ENCODE assay signal across 10 cellular contexts in genomic region chr7:29565982-29566746, GRCh38. TPM values are rescaled to one million over a fixed set of nuclear protein-coding genes. Genes with fewer than 3 reads are reported as not detected.
DNase-seq lines count a peak whose midpoint lies in the region; ATAC-seq and TF ChIP-seq lines count a peak whose summit lies in the region.
"Had no signal": no experiment of that assay in that cellular context is flagged by ENCODE, and none has a peak within 500 bp of the region (broad histone marks: within the 10 kb centered on the region; RNA-seq: fewer than 3 reads in every experiment).

No MANE protein-coding gene starts in this region.

- H3K36me3 ChIP-seq in esophagus (ENCODE audit: control insufficient read depth in 2 of 2, insufficient read depth in 2 of 2, low read length in 1 of 2) (no peaks in the 10 kb centered on the region), vagina (no peaks in the 10 kb centered on the region)

- H3K27me3 Mint-ChIP-seq in naive B cell (peaks cover 58 to 81% (median 76%) of the 10 kb centered on the region in 3 donors), mesothelial cell of epicardium (ENCODE audit: low read depth) (peaks cover 27% of the 10 kb centered on the region)

- H3K27me3 ChIP-seq in esophagus (ENCODE audit: control insufficient read depth in 1 of 2, insufficient read depth in 2 of 2, low read length in 2 of 2), result peaks cover 0 to 9% of the 10 kb centered on the region in 2 donors
- no peaks in the 10 kb centered on the region for H3K27me3 ChIP-seq in vagina
- H3K27me3 ChIP-seq: body of pancreas had no signal

- POLR2A ChIA-PET in GM10248 (lab: Yijun Ruan, JAX), result no interaction called here

- peak overlapping the region; percentile 33 to 38 for H3K4me3 ChIP-seq in esophagus (ENCODE audit: low read depth in 1 of 2, low read length in 2 of 2)
- peak overlapping the region; percentile 40 to 49 for H3K4me3 ChIP-seq in vagina
- H3K4me3 ChIP-seq: body of pancreas had no signal

- H3K4me1 ChIP-seq in esophagus (ENCODE audit: control insufficient read depth in 2 of 2, insufficient read depth in 2 of 2, low read length in 1 of 2), result peaks cover 11% of the 10 kb centered on the region in 2 donors
- peaks cover 37% of the 10 kb centered on the region for H3K4me1 ChIP-seq in vagina

- no peak for TF ChIP-seq CTCF in vagina (IDR thresholded peaks at IDR 0.05)
- no peak for TF ChIP-seq CTCF in GM10248 (IDR thresholded peaks at IDR 0.05; ENCODE audit: control extremely low read depth, extremely low read depth, low read depth, missing control alignments)
- no peak for TF ChIP-seq CTCF in mesothelial cell of epicardium (IDR thresholded peaks at IDR 0.05; ENCODE audit: unreplicated experiment)

- H3K9me3 ChIP-seq in esophagus (ENCODE audit: control insufficient read depth in 2 of 2, insufficient read depth in 1 of 2, low read depth in 1 of 2, low read length in 1 of 2) (no peaks in the 10 kb centered on the region), vagina (no peaks in the 10 kb centered on the region)
- H3K9me3 ChIP-seq: body of pancreas had no signal

- CTCF ChIA-PET in GM10248 (lab: Yijun Ruan, JAX), result no interaction called here

- H3K4me3 Mint-ChIP-seq in naive B cell (peak overlapping the region in 6 of 8 donors; percentile 56 to 89 (median 70)), mesothelial cell of epicardium (no peak overlapping the region)

- no peak for TF ChIP-seq POLR2A in vagina (IDR thresholded peaks at IDR 0.05)

- peaks cover 0 to 4% (median 3%) of the 10 kb centered on the region in 7 donors for H3K9me3 Mint-ChIP-seq in naive B cell
- no peaks in the 10 kb centered on the region for H3K9me3 Mint-ChIP-seq in mesothelial cell of epicardium

- peak; percentile 15 for DNase-seq in stimulated activated CD4-positive, alpha-beta T cell treated with anti-CD3 and anti-CD28 coated beads, Interleukin-15, amount 100 ng/mL, for 24 hours
- DNase-seq in stimulated activated CD4-positive, alpha-beta T cell treated with anti-CD3 and anti-CD28 coated beads, Interleukin-12 subunit alpha, Interleukin-12 subunit beta, amount 100 ng/mL, for 4 hours, result no peak
- DNase-seq in naive B cell (no peak), vagina (ENCODE audit: extremely low spot score in 2 of 2) (no peak), GM10248 (ENCODE audit: extremely low spot score) (no peak), mesothelial cell of epicardium (ENCODE audit: low spot score in 2 of 2, unreplicated experiment in 2 of 2) (no peak)
- DNase-seq: stimulated activated CD4-positive, alpha-beta T cell treated with anti-CD3 and anti-CD28 coated beads, Interleukin-4, amount 100 ng/mL, for 1 hour had no signal

- H3K27ac Mint-ChIP-seq in naive B cell (no peak overlapping the region), mesothelial cell of epicardium (no peak overlapping the region)

- H3K36me3 Mint-ChIP-seq in naive B cell (peaks cover 0 to 7% of the 10 kb centered on the region in 2 donors), mesothelial cell of epicardium (no peaks in the 10 kb centered on the region)

- intact Hi-C loops in vagina (cut with DNase I), result loop anchor here (1.0 kb wide), 1 partner anchor 26 kb away; no protein-coding TSS in a partner anchor

- H3K4me1 Mint-ChIP-seq in naive B cell, result peaks cover 12 to 33% (median 17%) of the 10 kb centered on the region in 3 donors
- peaks cover 18% of the 10 kb centered on the region for H3K4me1 Mint-ChIP-seq in mesothelial cell of epicardium

- 5 to 16% methylated on average over 56 of the region's 56 CpGs for WGBS in esophagus, 2 donors

- ATAC-seq in naive B cell (ENCODE audit: low read depth in 2 of 2) (no peak), GM19035 (IDR thresholded peaks at IDR 0.05; ENCODE audit: unreplicated experiment) (no peak)
- ATAC-seq: body of pancreas had no signal

- H3K27ac ChIP-seq in esophagus (ENCODE audit: low read depth in 2 of 2, low read length in 1 of 2), result no peak overlapping the region
- no peak overlapping the region for H3K27ac ChIP-seq in vagina
- H3K27ac ChIP-seq: body of pancreas had no signal

RNA-seq across cellular contexts. Expression of gene PRR15, which starts 2.5 kb away (rescaled TPM):
- polyA plus RNA-seq in esophagus (1 to 10 TPM in 1 of 2 donors, under 1 TPM in 1; 0.95 to 1.5 TPM), naive B cell (ENCODE audit: low read depth in 6 of 6) (not detected)
- total RNA-seq in vagina (not detected), mesothelial cell of epicardium (4.9 to 7.2 TPM (median 6.6 TPM) in 3 replicates)
